Comparison of ENCODE assay signal across 20 cellular contexts in the genomic region with DNA sequence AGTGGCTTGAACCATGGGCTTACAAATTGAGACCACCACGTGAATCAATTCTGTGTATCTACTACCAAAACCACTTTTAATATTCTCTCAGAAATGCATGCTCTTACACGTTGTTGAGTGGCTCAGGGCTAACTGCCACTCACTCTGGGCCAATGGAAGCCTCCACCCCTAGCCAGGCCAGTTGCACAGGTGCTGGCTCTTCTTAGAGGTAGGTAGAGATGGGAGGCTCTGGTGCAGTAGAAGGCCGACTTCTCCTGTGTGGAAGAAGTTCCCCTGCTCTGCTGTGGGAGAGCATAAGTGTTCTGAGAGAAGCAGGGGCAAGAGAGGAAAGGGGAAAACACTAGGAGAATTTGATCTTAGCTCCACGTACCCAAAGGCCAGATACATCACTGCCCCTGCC. TPM values are rescaled to one million over a fixed set of nuclear protein-coding genes. Genes with fewer than 3 reads are reported as not detected.
A peak's percentile ranks its signal among the peaks of the same experiment; 100 is the strongest.
DNase-seq lines count a peak whose midpoint lies in the region; ATAC-seq lines count a peak whose summit lies in the region.
"Had no signal": no experiment of that assay in that cellular context is flagged by ENCODE, and none has a peak within 500 bp of the region (broad histone marks: within the 10 kb centered on the region; RNA-seq: fewer than 3 reads in every experiment).

No MANE protein-coding gene starts in this region.

- H3K9me3 Mint-ChIP-seq in activated CD4-positive, alpha-beta T cell treated with anti-CD3 and anti-CD28 coated beads, Interleukin-2, amount 10 ng/mL, durations not matched to agents 24 days and 14 days = peaks cover 15% of the 10 kb centered on the region
- no peaks in the 10 kb centered on the region for H3K9me3 Mint-ChIP-seq in activated naive CD4-positive, alpha-beta T cell treated with anti-CD3 and anti-CD28 coated beads, Interleukin-2, amount 10 ng/mL, durations not matched to agents 7 days and 5 days
- peaks cover 12% of the 10 kb centered on the region for H3K9me3 Mint-ChIP-seq in T-helper 1 cell treated with Interleukin-12 subunit alpha and Interleukin-12 subunit beta and Interleukin-4 antibody, amounts not matched to agents 30 μg/mL and 1 μg/mL, for 36 hours
- peaks cover 6% of the 10 kb centered on the region for H3K9me3 Mint-ChIP-seq in activated T-helper 17 cell treated with anti-CD3 and anti-CD28 coated beads, Interleukin-2, amount 50 U/mL, for 72 hours
- H3K9me3 Mint-ChIP-seq: IgD-negative memory B cell had no signal

- H3K27me3 Mint-ChIP-seq in activated CD4-positive, alpha-beta T cell treated with anti-CD3 and anti-CD28 coated beads, Interleukin-2, amount 10 ng/mL, durations not matched to agents 24 days and 14 days = no peaks in the 10 kb centered on the region
- H3K27me3 Mint-ChIP-seq in activated naive CD4-positive, alpha-beta T cell treated with anti-CD3 and anti-CD28 coated beads, Interleukin-2, amount 10 ng/mL, durations not matched to agents 7 days and 5 days = no peaks in the 10 kb centered on the region
- no peaks in the 10 kb centered on the region for H3K27me3 Mint-ChIP-seq in T-helper 1 cell treated with Interleukin-12 subunit alpha and Interleukin-12 subunit beta and Interleukin-4 antibody, amounts not matched to agents 30 μg/mL and 1 μg/mL, for 36 hours (ENCODE audit: low read depth)
- H3K27me3 Mint-ChIP-seq in activated T-helper 17 cell treated with anti-CD3 and anti-CD28 coated beads, Interleukin-2, amount 50 U/mL, for 72 hours = peaks cover 3% of the 10 kb centered on the region

- H3K36me3 Mint-ChIP-seq in activated CD4-positive, alpha-beta T cell treated with anti-CD3 and anti-CD28 coated beads, Interleukin-2, amount 10 ng/mL, durations not matched to agents 24 days and 14 days (ENCODE audit: low read depth) = peaks cover 38% of the 10 kb centered on the region
- no peaks in the 10 kb centered on the region for H3K36me3 Mint-ChIP-seq in activated naive CD4-positive, alpha-beta T cell treated with anti-CD3 and anti-CD28 coated beads, Interleukin-2, amount 10 ng/mL, durations not matched to agents 7 days and 5 days
- H3K36me3 Mint-ChIP-seq in T-helper 1 cell treated with Interleukin-12 subunit alpha and Interleukin-12 subunit beta and Interleukin-4 antibody, amounts not matched to agents 30 μg/mL and 1 μg/mL, for 36 hours (ENCODE audit: low read depth) = peaks cover 11% of the 10 kb centered on the region
- peaks cover 16% of the 10 kb centered on the region for H3K36me3 Mint-ChIP-seq in activated T-helper 17 cell treated with anti-CD3 and anti-CD28 coated beads, Interleukin-2, amount 50 U/mL, for 72 hours (ENCODE audit: low read depth)
- H3K36me3 Mint-ChIP-seq: IgD-negative memory B cell had no signal

- intact Hi-C loops in activated CD4-positive, alpha-beta T cell treated with anti-CD3 and anti-CD28 coated beads, Interleukin-2, amount 10 ng/mL, durations not matched to agents 24 days and 14 days (cut with micrococcal nuclease) = no loop called here

- DNase-seq in activated CD4-positive, alpha-beta T cell treated with anti-CD3 and anti-CD28 coated beads, Interleukin-2, amount 10 ng/mL, durations not matched to agents 24 days and 14 days = no peak
- no peak for DNase-seq in activated CD4-positive, alpha-beta T cell treated with anti-CD3 and anti-CD28 coated beads, Interleukin-2, amount 50 U/mL, for 48 hours
- DNase-seq in activated naive CD4-positive, alpha-beta T cell treated with anti-CD3 and anti-CD28 coated beads, Interleukin-2, amount 10 ng/mL, durations not matched to agents 7 days and 5 days = no peak
- DNase-seq in activated naive CD4-positive, alpha-beta T cell treated with Interleukin-2 at 50 U/mL for 16 hours = no peak
- no peak for DNase-seq in GOT3 (lab: John Stamatoyannopoulos, UW)
- DNase-seq: Calu3, DMS79 treated with DMSO at 0.1 percent for 48 hours, GF-D8, NCI-H1048, NCI-H1417, NCI-H1694, NCI-H2081, NCI-H2227 treated with DMSO at 0.1 percent for 48 hours, NCI-H69, Right ventricle myocardium superior, RPMI8226 had no signal

- CTCF ChIA-PET in activated naive CD4-positive, alpha-beta T cell treated with anti-CD3 and anti-CD28 coated beads, Interleukin-2, amount 10 ng/mL, durations not matched to agents 7 days and 5 days (lab: Charles Lee) = interaction anchor here (0.7 to 1.1 kb wide), 2 partner anchors 10 to 38 kb away, joined by 3 to 4 read pairs; no protein-coding TSS in a partner anchor

- H3K27ac Mint-ChIP-seq in activated CD4-positive, alpha-beta T cell treated with anti-CD3 and anti-CD28 coated beads, Interleukin-2, amount 10 ng/mL, durations not matched to agents 24 days and 14 days = peak overlapping the region; percentile 96
- H3K27ac Mint-ChIP-seq in activated naive CD4-positive, alpha-beta T cell treated with anti-CD3 and anti-CD28 coated beads, Interleukin-2, amount 10 ng/mL, durations not matched to agents 7 days and 5 days = peak overlapping the region; percentile 51
- peak overlapping the region; percentile 84 for H3K27ac Mint-ChIP-seq in T-helper 1 cell treated with Interleukin-12 subunit alpha and Interleukin-12 subunit beta and Interleukin-4 antibody, amounts not matched to agents 30 μg/mL and 1 μg/mL, for 36 hours
- H3K27ac Mint-ChIP-seq in activated T-helper 17 cell treated with anti-CD3 and anti-CD28 coated beads, Interleukin-2, amount 50 U/mL, for 72 hours = peak overlapping the region; percentile 85
- H3K27ac Mint-ChIP-seq: IgD-negative memory B cell had no signal

- peak overlapping the region; percentile 86 for H3K4me3 Mint-ChIP-seq in activated CD4-positive, alpha-beta T cell treated with anti-CD3 and anti-CD28 coated beads, Interleukin-2, amount 10 ng/mL, durations not matched to agents 24 days and 14 days
- no peak overlapping the region for H3K4me3 Mint-ChIP-seq in activated naive CD4-positive, alpha-beta T cell treated with anti-CD3 and anti-CD28 coated beads, Interleukin-2, amount 10 ng/mL, durations not matched to agents 7 days and 5 days
- peak overlapping the region; percentile 38 for H3K4me3 Mint-ChIP-seq in T-helper 1 cell treated with Interleukin-12 subunit alpha and Interleukin-12 subunit beta and Interleukin-4 antibody, amounts not matched to agents 30 μg/mL and 1 μg/mL, for 36 hours
- peak overlapping the region; percentile 34 for H3K4me3 Mint-ChIP-seq in activated T-helper 17 cell treated with anti-CD3 and anti-CD28 coated beads, Interleukin-2, amount 50 U/mL, for 72 hours
- H3K4me3 Mint-ChIP-seq: IgD-negative memory B cell had no signal

- no peak for ATAC-seq in activated T-helper 17 cell treated with anti-CD3 and anti-CD28 coated beads, Interleukin-2, amount 50 U/mL, for 72 hours (replicated peaks)
- no peak for ATAC-seq in HG03439 (IDR thresholded peaks at IDR 0.05; ENCODE audit: unreplicated experiment)

- H3K4me1 Mint-ChIP-seq in activated CD4-positive, alpha-beta T cell treated with anti-CD3 and anti-CD28 coated beads, Interleukin-2, amount 10 ng/mL, durations not matched to agents 24 days and 14 days = peaks cover 72% of the 10 kb centered on the region
- H3K4me1 Mint-ChIP-seq in activated naive CD4-positive, alpha-beta T cell treated with anti-CD3 and anti-CD28 coated beads, Interleukin-2, amount 10 ng/mL, durations not matched to agents 7 days and 5 days = peaks cover 61% of the 10 kb centered on the region
- H3K4me1 Mint-ChIP-seq in T-helper 1 cell treated with Interleukin-12 subunit alpha and Interleukin-12 subunit beta and Interleukin-4 antibody, amounts not matched to agents 30 μg/mL and 1 μg/mL, for 36 hours (ENCODE audit: low read depth) = peaks cover 72% of the 10 kb centered on the region
- peaks cover 35% of the 10 kb centered on the region for H3K4me1 Mint-ChIP-seq in activated T-helper 17 cell treated with anti-CD3 and anti-CD28 coated beads, Interleukin-2, amount 50 U/mL, for 72 hours

RNA-seq across cellular contexts. Expression of a gene that starts 25.0 kb away (rescaled TPM):
- total RNA-seq in activated CD4-positive, alpha-beta T cell treated with anti-CD3 and anti-CD28 coated beads, Interleukin-2, amount 10 ng/mL, durations not matched to agents 24 days and 14 days = 3.8 and 4.7 TPM in 2 replicates
- 1 to 10 TPM; 1.6 to 2.2 TPM for total RNA-seq in activated T-helper 17 cell treated with anti-CD3 and anti-CD28 coated beads, Interleukin-2, amount 50 U/mL, for 72 hours
